In genomic region chr4:25857851-25858400, GRCh38 we compare ENCODE assay signal across 18 cellular contexts. TPM values are rescaled to one million over a fixed set of nuclear protein-coding genes. Genes with fewer than 3 reads are reported as not detected.
DNase-seq lines count a peak whose midpoint lies in the region; ATAC-seq and TF ChIP-seq lines count a peak whose summit lies in the region.
"Had no signal": no experiment of that assay in that cellular context is flagged by ENCODE, and none has a peak within 500 bp of the region (broad histone marks: within the 10 kb centered on the region; RNA-seq: fewer than 3 reads in every experiment).

No MANE protein-coding gene starts in this region.

- H3F3A ChIP-seq in SK-N-SH (replicated peaks; ENCODE audit: insufficient read depth), result no peaks in the 10 kb centered on the region

- H3K4me1 ChIP-seq in CD8-positive, alpha-beta T cell (ENCODE audit: insufficient read depth, low read length), result peaks cover 71% of the 10 kb centered on the region
- H3K4me1 ChIP-seq in Karpas-422 (ENCODE audit: low read length), result peaks cover 82% of the 10 kb centered on the region
- peaks cover 30% of the 10 kb centered on the region for H3K4me1 ChIP-seq in osteoblast (ENCODE audit: insufficient read depth, low read length)
- peaks cover 16 to 21% of the 10 kb centered on the region in 2 experiments; a peak in 2 of 4 replicates for H3K4me1 ChIP-seq in SK-N-SH (ENCODE audit: control insufficient read depth in 1 of 2, insufficient read depth in 2 of 2, low read depth in 1 of 2, low read length in 1 of 2)

- H3K4me3 Mint-ChIP-seq in CD8-positive, alpha-beta T cell, result no peak overlapping the region
- H3K4me3 Mint-ChIP-seq in activated naive CD8-positive, alpha-beta T cell, result no peak overlapping the region
- H3K4me3 Mint-ChIP-seq in naive thymus-derived CD8-positive, alpha-beta T cell, result no peak overlapping the region

- no peaks in the 10 kb centered on the region for H3K9me2 ChIP-seq in Karpas-422 (replicated peaks; ENCODE audit: insufficient read depth, low read length)
- H3K9me2 ChIP-seq in SK-N-SH, result no peaks in the 10 kb centered on the region

- H3K9me3 ChIP-seq in CD8-positive, alpha-beta T cell (ENCODE audit: low read length), result no peaks in the 10 kb centered on the region
- no peaks in the 10 kb centered on the region for H3K9me3 ChIP-seq in Karpas-422 (ENCODE audit: low read length)
- H3K9me3 ChIP-seq in osteoblast (ENCODE audit: low read depth, low read length), result no peaks in the 10 kb centered on the region
- no peaks in the 10 kb centered on the region for H3K9me3 ChIP-seq in SK-N-SH
- H3K9me3 ChIP-seq: adrenal gland, transverse colon had no signal

- intact Hi-C loops in CD8-positive, alpha-beta T cell (cut with DNase I, micrococcal nuclease), result loop anchor here (2.0 to 5.0 kb wide), 2 partner anchors 461 to 724 kb away; partner anchors contain the start of gene TBC1D19 (in 1 of the 2)

- CTCF ChIA-PET in CD8-positive, alpha-beta T cell (lab: Charles Lee), result interaction anchor here (4.8 kb wide), 1 partner anchor 55 kb away, joined by 19 read pairs; the partner anchor contains the start of gene SMIM20
- CTCF ChIA-PET in SK-N-SH (lab: Yijun Ruan, JAX), result no interaction called here

- no peaks in the 10 kb centered on the region for H3K27me3 ChIP-seq in CD8-positive, alpha-beta T cell (ENCODE audit: insufficient read depth, low read length)
- H3K27me3 ChIP-seq in Karpas-422 (ENCODE audit: low read length) (no peaks in the 10 kb centered on the region), osteoblast (ENCODE audit: insufficient read depth, low read length) (no peaks in the 10 kb centered on the region), SK-N-SH (ENCODE audit: insufficient read depth) (no peaks in the 10 kb centered on the region)
- H3K27me3 ChIP-seq: adrenal gland, transverse colon had no signal

- H3K9ac ChIP-seq in Karpas-422 (ENCODE audit: low read length) (peak overlapping the region; percentile 22; the same call in 1 of the 2 replicates), SK-N-SH (no peak overlapping the region)

- peak overlapping the region; percentile 13 for H3K4me2 ChIP-seq in Karpas-422 (ENCODE audit: low read depth, low read length, poor library complexity, severe bottlenecking)
- H3K4me2 ChIP-seq in osteoblast (ENCODE audit: insufficient read depth, low read length), result no peak overlapping the region
- no peak overlapping the region for H3K4me2 ChIP-seq in SK-N-SH

- no peaks in the 10 kb centered on the region for H3K9me3 Mint-ChIP-seq in CD8-positive, alpha-beta T cell
- H3K9me3 Mint-ChIP-seq in activated naive CD8-positive, alpha-beta T cell (ENCODE audit: low read depth), result no peaks in the 10 kb centered on the region
- peaks cover 0 to 3% (median 0%) of the 10 kb centered on the region in 9 donors for H3K9me3 Mint-ChIP-seq in naive thymus-derived CD8-positive, alpha-beta T cell

- no peaks in the 10 kb centered on the region for H3K36me3 ChIP-seq in CD8-positive, alpha-beta T cell (ENCODE audit: insufficient read depth, low read length)
- H3K36me3 ChIP-seq in Karpas-422 (ENCODE audit: insufficient read depth, low read length), result peaks cover 25% of the 10 kb centered on the region
- H3K36me3 ChIP-seq in osteoblast (ENCODE audit: insufficient read depth, low read length), result no peaks in the 10 kb centered on the region
- H3K36me3 ChIP-seq in SK-N-SH (replicated peaks in 1 of 2; ENCODE audit: control insufficient read depth in 1 of 2, insufficient read depth in 2 of 2, low read length in 1 of 2), result no peaks in the 10 kb centered on the region
- H3K36me3 ChIP-seq: adrenal gland, transverse colon had no signal

- peaks cover 3% of the 10 kb centered on the region for H3K36me3 Mint-ChIP-seq in CD8-positive, alpha-beta T cell
- no peaks in the 10 kb centered on the region for H3K36me3 Mint-ChIP-seq in activated naive CD8-positive, alpha-beta T cell
- peaks cover 0 to 5% (median 0%) of the 10 kb centered on the region in 3 donors for H3K36me3 Mint-ChIP-seq in naive thymus-derived CD8-positive, alpha-beta T cell

- peaks cover 95% of the 10 kb centered on the region for H3K79me2 ChIP-seq in Karpas-422 (ENCODE audit: low read length)
- peaks cover 51% of the 10 kb centered on the region for H3K79me2 ChIP-seq in osteoblast (ENCODE audit: insufficient read depth, low read length)
- no peaks in the 10 kb centered on the region for H3K79me2 ChIP-seq in SK-N-SH (ENCODE audit: insufficient read depth)

- H4K20me1 ChIP-seq in Karpas-422 (ENCODE audit: insufficient read depth, low read depth, low read length), result peaks cover 10% of the 10 kb centered on the region; the same call in 1 of the 2 replicates
- peaks cover 2% of the 10 kb centered on the region for H4K20me1 ChIP-seq in osteoblast (ENCODE audit: insufficient read depth, low read length)
- no peaks in the 10 kb centered on the region for H4K20me1 ChIP-seq in SK-N-SH (ENCODE audit: insufficient read depth)

- no peak for TF ChIP-seq EP300 in SK-N-SH (IDR thresholded peaks at IDR 0.05; ENCODE audit: borderline replicate concordance in 1 of 2, low read depth in 1 of 2, low read length in 1 of 2)

- H3K4me3 ChIP-seq in CD8-positive, alpha-beta T cell (ENCODE audit: low read depth, low read length), result no peak overlapping the region
- no peak overlapping the region for H3K4me3 ChIP-seq in Karpas-422 (ENCODE audit: low read length)
- H3K4me3 ChIP-seq in osteoblast (ENCODE audit: insufficient read depth, low read length), result no peak overlapping the region
- no peak overlapping the region for H3K4me3 ChIP-seq in SK-N-SH (ENCODE audit: low read depth in 2 of 2, low read length in 1 of 2)
- H3K4me3 ChIP-seq: adrenal gland, coronary artery, transverse colon had no signal

- H2AFZ ChIP-seq in Karpas-422 (ENCODE audit: low read length), result no peak overlapping the region
- no peak overlapping the region for H2AFZ ChIP-seq in osteoblast (ENCODE audit: low read length)
- no peak overlapping the region for H2AFZ ChIP-seq in SK-N-SH (ENCODE audit: low read depth)

- DNase-seq in CD8-positive, alpha-beta T cell, result no peak
- DNase-seq in Karpas-422 (no peak), osteoblast (ENCODE audit: insufficient read length, low spot score, missing footprints) (no peak), NCI-H1092 (lab: John Stamatoyannopoulos, UW) (no peak), SK-N-SH (no peak)
- DNase-seq in naive thymus-derived CD8-positive, alpha-beta T cell, result no peak
- DNase-seq: activated CD8-positive, alpha-beta memory T cell treated with anti-CD3 and anti-CD28 coated beads for 24 hours; adrenal gland; DMS79; NCI-H1105; NCI-H2029 treated with DMSO at 0.1 percent for 48 hours; NCI-H345; stimulated activated CD4-positive, alpha-beta T cell treated with anti-CD3 and anti-CD28 coated beads, Interleukin-12 subunit alpha, Interleukin-12 subunit beta, amount 100 ng/mL, for 4 hours; stimulated activated CD4-positive, alpha-beta T cell treated with anti-CD3 and anti-CD28 coated beads, Interleukin-4, amount 100 ng/mL, for 4 hours; transverse colon had no signal

- no peak for TF ChIP-seq CTCF in CD8-positive, alpha-beta T cell (IDR thresholded peaks at IDR 0.05)
- TF ChIP-seq CTCF in osteoblast (IDR thresholded peaks at IDR 0.05; ENCODE audit: extremely low read depth, low read depth, low read length) (no peak), SK-N-SH (IDR thresholded peaks at IDR 0.05) (no peak)

- no peak overlapping the region for H3K27ac ChIP-seq in CD8-positive, alpha-beta T cell (ENCODE audit: low read depth, low read length)
- H3K27ac ChIP-seq in Karpas-422 (ENCODE audit: low read length) (peak overlapping the region; percentile 57), osteoblast (ENCODE audit: low read depth, low read length) (no peak overlapping the region), SK-N-SH (ENCODE audit: low read depth in 2 of 2, low read length in 1 of 2) (no peak overlapping the region)
- H3K27ac ChIP-seq: coronary artery had no signal

- no peak for TF ChIP-seq RAD21 in SK-N-SH (IDR thresholded peaks at IDR 0.05; ENCODE audit: low read length)

- no peaks in the 10 kb centered on the region for H3K27me3 Mint-ChIP-seq in CD8-positive, alpha-beta T cell (ENCODE audit: low read depth)
- no peaks in the 10 kb centered on the region for H3K27me3 Mint-ChIP-seq in activated naive CD8-positive, alpha-beta T cell
- peaks cover 0 to 2% (median 0%) of the 10 kb centered on the region in 5 donors for H3K27me3 Mint-ChIP-seq in naive thymus-derived CD8-positive, alpha-beta T cell

- no peak for ATAC-seq in CD8-positive, alpha-beta T cell
- no peak for ATAC-seq in naive thymus-derived CD8-positive, alpha-beta T cell
- no peak for ATAC-seq in GM21528 (IDR thresholded peaks at IDR 0.05; ENCODE audit: low FRiP score, unreplicated experiment)

- peaks cover 76% of the 10 kb centered on the region for H3K4me1 Mint-ChIP-seq in CD8-positive, alpha-beta T cell (ENCODE audit: low read depth)
- peaks cover 72% of the 10 kb centered on the region for H3K4me1 Mint-ChIP-seq in activated naive CD8-positive, alpha-beta T cell (ENCODE audit: low read depth)
- H3K4me1 Mint-ChIP-seq in naive thymus-derived CD8-positive, alpha-beta T cell, result peaks cover 38 to 86% (median 80%) of the 10 kb centered on the region in 4 donors

- whole genome bisulfite sequencing in SK-N-SH (ENCODE audit: low lambda C conversion rate), result 78% methylated on average over 5 of the region's 8 CpGs

- peak overlapping the region; percentile 91 for H3K27ac Mint-ChIP-seq in CD8-positive, alpha-beta T cell
- peak overlapping the region; percentile 94 for H3K27ac Mint-ChIP-seq in activated naive CD8-positive, alpha-beta T cell
- peak overlapping the region; percentile 56 to 99 (median 90) for H3K27ac Mint-ChIP-seq in naive thymus-derived CD8-positive, alpha-beta T cell

- POLR2A ChIA-PET in CD8-positive, alpha-beta T cell (lab: Charles Lee), result no interaction called here
- POLR2A ChIA-PET in naive thymus-derived CD8-positive, alpha-beta T cell (lab: Charles Lee), result interaction anchor here (1.2 kb wide), 1 partner anchor 56 kb away, joined by 3 read pairs; the partner anchor contains the start of gene SMIM20
- POLR2A ChIA-PET in SK-N-SH (lab: Yijun Ruan, JAX), result no interaction called here

RNA-seq across cellular contexts. Expression of gene SEL1L3, which starts 4.9 kb away (rescaled TPM):
- 10 to 100 TPM; 31.2 to 33.7 TPM for total RNA-seq in CD8-positive, alpha-beta T cell
- total RNA-seq in Karpas-422 (2014; rRNA removed; shearing (Covaris generic); ENCODE audit: low replicate concordance), result 222 and 271 TPM in 2 replicates
- total RNA-seq in naive thymus-derived CD8-positive, alpha-beta T cell, result 10 to 100 TPM; 52.7 to 57.2 TPM
- 10 to 100 TPM; 19.2 to 35.1 (median 30.4) TPM for polyA plus RNA-seq in naive thymus-derived CD8-positive, alpha-beta T cell
- total RNA-seq in osteoblast, result 66.6 and 83.6 TPM in 2 replicates
- polyA plus RNA-seq in SK-N-SH (2012; rRNA removed), result 2.2 and 3.7 TPM in 2 replicates
- polyA plus RNA-seq in SK-N-SH (2012; cell fraction: cytosol; rRNA removed), result 3.8 and 4.1 TPM in 2 replicates
- polyA plus RNA-seq in SK-N-SH (2012; cell fraction: nucleus; rRNA removed), result 1.8 and 3.8 TPM in 2 replicates

RNA-seq across cellular contexts. Expression of gene SMIM20, which starts 56.1 kb away (rescaled TPM):
- 1 to 10 TPM; 7.5 to 9.8 TPM for total RNA-seq in CD8-positive, alpha-beta T cell
- 53.2 and 85.2 TPM in 2 replicates for total RNA-seq in Karpas-422 (2014; rRNA removed; shearing (Covaris generic); ENCODE audit: low replicate concordance)
- 10 to 100 TPM; 19.4 to 20.0 TPM for total RNA-seq in naive thymus-derived CD8-positive, alpha-beta T cell
- 10 to 100 TPM; 64.1 to 76.4 (median 65.8) TPM for polyA plus RNA-seq in naive thymus-derived CD8-positive, alpha-beta T cell
- total RNA-seq in osteoblast, result 34.7 and 41.3 TPM in 2 replicates
- polyA plus RNA-seq in SK-N-SH (2012; rRNA removed), result 39.2 and 39.4 TPM in 2 replicates
- 56.0 and 63.8 TPM in 2 replicates for polyA plus RNA-seq in SK-N-SH (2012; cell fraction: cytosol; rRNA removed)
- 7.7 and 12.2 TPM in 2 replicates for polyA plus RNA-seq in SK-N-SH (2012; cell fraction: nucleus; rRNA removed)
